In the genomic region with DNA sequence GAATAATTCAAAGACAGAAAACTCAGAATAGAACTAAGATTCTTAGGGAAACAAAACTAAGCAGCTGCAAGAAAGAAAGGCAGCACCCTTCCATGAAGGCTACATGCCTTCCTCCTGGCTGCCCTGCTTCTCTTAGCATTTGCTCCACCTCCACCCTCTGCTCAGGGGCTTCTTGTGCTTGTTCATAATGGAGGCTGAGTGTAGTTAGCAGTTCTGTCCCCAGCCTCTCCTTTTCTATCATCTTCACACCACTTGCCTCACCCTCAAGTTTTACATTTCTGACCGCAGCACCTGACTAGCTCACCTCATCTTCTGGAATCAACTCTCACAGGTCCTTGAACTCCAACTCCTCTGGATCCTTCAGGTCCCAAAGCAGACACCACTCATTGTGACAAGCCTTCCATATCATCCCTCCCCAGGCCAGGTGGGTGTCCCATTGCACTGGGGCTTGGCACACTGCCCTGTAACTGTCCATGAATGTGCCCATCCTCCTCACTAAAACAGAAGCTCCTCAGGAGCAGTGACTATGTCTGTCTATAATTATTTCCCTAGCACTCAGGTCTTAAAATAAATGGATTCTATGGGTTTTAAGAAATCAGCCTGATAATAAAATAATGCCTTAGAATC, we compare ENCODE assay signal across 1 cellular context.
TF ChIP-seq lines count a peak whose summit lies in the region.

No MANE protein-coding gene starts in this region.

TF ChIP-seq in GM23338, 12 proteins besides CTCF, POLR2A, EP300 and RAD21 (continued from another document):
- TF ChIP-seq, protein P1, sequence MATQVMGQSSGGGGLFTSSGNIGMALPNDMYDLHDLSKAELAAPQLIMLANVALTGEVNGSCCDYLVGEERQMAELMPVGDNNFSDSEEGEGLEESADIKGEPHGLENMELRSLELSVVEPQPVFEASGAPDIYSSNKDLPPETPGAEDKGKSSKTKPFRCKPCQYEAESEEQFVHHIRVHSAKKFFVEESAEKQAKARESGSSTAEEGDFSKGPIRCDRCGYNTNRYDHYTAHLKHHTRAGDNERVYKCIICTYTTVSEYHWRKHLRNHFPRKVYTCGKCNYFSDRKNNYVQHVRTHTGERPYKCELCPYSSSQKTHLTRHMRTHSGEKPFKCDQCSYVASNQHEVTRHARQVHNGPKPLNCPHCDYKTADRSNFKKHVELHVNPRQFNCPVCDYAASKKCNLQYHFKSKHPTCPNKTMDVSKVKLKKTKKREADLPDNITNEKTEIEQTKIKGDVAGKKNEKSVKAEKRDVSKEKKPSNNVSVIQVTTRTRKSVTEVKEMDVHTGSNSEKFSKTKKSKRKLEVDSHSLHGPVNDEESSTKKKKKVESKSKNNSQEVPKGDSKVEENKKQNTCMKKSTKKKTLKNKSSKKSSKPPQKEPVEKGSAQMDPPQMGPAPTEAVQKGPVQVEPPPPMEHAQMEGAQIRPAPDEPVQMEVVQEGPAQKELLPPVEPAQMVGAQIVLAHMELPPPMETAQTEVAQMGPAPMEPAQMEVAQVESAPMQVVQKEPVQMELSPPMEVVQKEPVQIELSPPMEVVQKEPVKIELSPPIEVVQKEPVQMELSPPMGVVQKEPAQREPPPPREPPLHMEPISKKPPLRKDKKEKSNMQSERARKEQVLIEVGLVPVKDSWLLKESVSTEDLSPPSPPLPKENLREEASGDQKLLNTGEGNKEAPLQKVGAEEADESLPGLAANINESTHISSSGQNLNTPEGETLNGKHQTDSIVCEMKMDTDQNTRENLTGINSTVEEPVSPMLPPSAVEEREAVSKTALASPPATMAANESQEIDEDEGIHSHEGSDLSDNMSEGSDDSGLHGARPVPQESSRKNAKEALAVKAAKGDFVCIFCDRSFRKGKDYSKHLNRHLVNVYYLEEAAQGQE (IDR thresholded peaks at IDR 0.05; ENCODE audit: unreplicated experiment), result no peak
- TF ChIP-seq CREB1 (CRISPR knock-in tag; IDR thresholded peaks at IDR 0.05; ENCODE audit: low read depth) (no peak), NANOG (IDR thresholded peaks at IDR 0.05; ENCODE audit: borderline replicate concordance) (no peak), EZH2phosphoT487 (IDR thresholded peaks at IDR 0.05; ENCODE audit: unreplicated experiment) (no peak), ZNF114 (CRISPR knock-in tag; IDR thresholded peaks at IDR 0.05) (no peak), ZNF462 (CRISPR knock-in tag; IDR thresholded peaks at IDR 0.05) (no peak), EZH2 (IDR thresholded peaks at IDR 0.05; ENCODE audit: low read depth, unreplicated experiment) (no peak)
